ENCODE assay signal across 25 cellular contexts in the genomic region with DNA sequence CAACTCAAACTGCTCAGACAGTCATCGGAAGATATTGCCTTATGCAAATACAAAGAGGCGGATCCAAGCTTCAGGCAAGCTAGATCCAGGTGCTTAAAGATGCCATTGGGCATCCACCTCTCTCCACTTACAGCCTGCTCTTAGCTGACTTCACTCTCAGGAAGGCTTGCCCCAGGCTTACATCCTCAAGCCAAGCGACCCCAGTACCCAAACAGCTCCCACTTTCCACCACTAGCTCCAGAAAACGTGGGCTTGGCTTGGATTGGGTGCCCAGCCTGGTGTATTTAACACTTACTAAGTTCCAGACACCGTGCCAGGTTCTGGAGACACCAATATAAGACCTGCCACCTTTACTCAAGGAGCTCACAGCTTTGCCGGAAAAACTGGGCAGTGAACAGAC.
"Had no signal": no experiment of that assay in that cellular context is flagged by ENCODE, and none has a peak within 500 bp of the region (broad histone marks: within the 10 kb centered on the region; RNA-seq: fewer than 3 reads in every experiment).

No MANE protein-coding gene starts in this region.

- H3K4me1 Mint-ChIP-seq: activated B cell treated with CpG ODN at 0.5 μM for 24 hours; activated CD4-positive, alpha-beta T cell treated with anti-CD3 and anti-CD28 coated beads, Interleukin-2, amount 10 ng/mL, durations not matched to agents 24 days and 14 days; activated CD8-positive, alpha-beta memory T cell treated with anti-CD3 and anti-CD28 coated beads, Interleukin-2, amount 10 ng/mL, durations not matched to agents 7 days and 5 days; T-cell had no signal

- H3K9me3 Mint-ChIP-seq: activated B cell treated with CpG ODN at 0.5 μM for 24 hours; activated CD4-positive, alpha-beta T cell treated with anti-CD3 and anti-CD28 coated beads, Interleukin-2, amount 10 ng/mL, durations not matched to agents 24 days and 14 days; activated T-cell treated with anti-CD3 and anti-CD28 coated beads, Interleukin-2, amount 50 U/mL, for 24 hours; T-cell had no signal

- ATAC-seq: activated CD8-positive, alpha-beta memory T cell treated with anti-CD3 and anti-CD28 coated beads, Interleukin-2, amount 10 ng/mL, durations not matched to agents 7 days and 5 days; K562; T-cell had no signal

- H3K4me3 Mint-ChIP-seq: activated B cell treated with CpG ODN at 0.5 μM for 24 hours; activated CD4-positive, alpha-beta T cell treated with anti-CD3 and anti-CD28 coated beads, Interleukin-2, amount 10 ng/mL, durations not matched to agents 24 days and 14 days; activated CD8-positive, alpha-beta memory T cell treated with anti-CD3 and anti-CD28 coated beads, Interleukin-2, amount 10 ng/mL, durations not matched to agents 7 days and 5 days; activated naive CD4-positive, alpha-beta T cell treated with anti-CD3 and anti-CD28 coated beads for 36 hours; activated naive CD8-positive, alpha-beta T cell; activated T-cell treated with anti-CD3 and anti-CD28 coated beads, Interleukin-2, amount 50 U/mL, for 24 hours; activated T-helper 1 cell treated with anti-CD3 and anti-CD28 coated beads, Interleukin-12 subunit alpha, Interleukin-12 subunit beta, Interleukin-2, Interleukin-4 antibody, amounts not matched to agents 30 ng/mL and 10 ng/mL and 1 ng/mL, durations not matched to agents 14 hours and 24 hours and 36 hours; T-cell had no signal

- H3K27me3 Mint-ChIP-seq: activated naive CD8-positive, alpha-beta T cell had no signal

- H3K27ac Mint-ChIP-seq: activated B cell treated with CpG ODN at 0.5 μM for 24 hours; activated CD4-positive, alpha-beta T cell treated with anti-CD3 and anti-CD28 coated beads, Interleukin-2, amount 10 ng/mL, durations not matched to agents 24 days and 14 days; activated CD8-positive, alpha-beta memory T cell treated with anti-CD3 and anti-CD28 coated beads, Interleukin-2, amount 10 ng/mL, durations not matched to agents 7 days and 5 days; activated naive CD4-positive, alpha-beta T cell treated with anti-CD3 and anti-CD28 coated beads for 36 hours; activated naive CD8-positive, alpha-beta T cell; activated T-cell treated with anti-CD3 and anti-CD28 coated beads, Interleukin-2, amount 50 U/mL, for 24 hours; activated T-helper 1 cell treated with anti-CD3 and anti-CD28 coated beads, Interleukin-12 subunit alpha, Interleukin-12 subunit beta, Interleukin-2, Interleukin-4 antibody, amounts not matched to agents 30 ng/mL and 10 ng/mL and 1 ng/mL, durations not matched to agents 14 hours and 24 hours and 36 hours; T-cell had no signal

- DNase-seq: activated B cell treated with CpG ODN at 0.5 μM for 24 hours; activated CD4-positive, alpha-beta T cell treated with anti-CD3 and anti-CD28 coated beads for 1 hour; activated CD4-positive, alpha-beta T cell treated with anti-CD3 and anti-CD28 coated beads, Interleukin-2, amount 10 ng/mL, durations not matched to agents 24 days and 14 days; activated CD4-positive, alpha-beta T cell treated with anti-CD3 and anti-CD28 coated beads, Interleukin-2, amount 50 U/mL, for 48 hours; activated CD8-positive, alpha-beta memory T cell treated with anti-CD3 and anti-CD28 coated beads, Interleukin-2, amount 10 ng/mL, durations not matched to agents 7 days and 5 days; activated gamma-delta T cell; activated naive CD4-positive, alpha-beta T cell treated with anti-CD3 and anti-CD28 coated beads for 36 hours; activated T-cell treated with anti-CD3 and anti-CD28 coated beads, Interleukin-2, amount 50 U/mL, for 24 hours; amygdala; caudate nucleus; Karpas-422; MM.1S; NCI-H1105 treated with DMSO at 0.1 percent for 48 hours; NCI-H1436 treated with DMSO at 0.1 percent for 48 hours; NCI-H187; NCI-H2107; NCI-H345; NCI-H510A; SIG-M5; T-cell; T-helper 2 cell; T1000 had no signal

- H3K4me3 ChIP-seq: K562 had no signal

- H3K36me3 Mint-ChIP-seq: activated CD8-positive, alpha-beta memory T cell treated with anti-CD3 and anti-CD28 coated beads, Interleukin-2, amount 10 ng/mL, durations not matched to agents 7 days and 5 days; activated naive CD8-positive, alpha-beta T cell; T-cell had no signal
